Comparison of ENCODE assay signal across 15 cellular contexts in the genomic region with DNA sequence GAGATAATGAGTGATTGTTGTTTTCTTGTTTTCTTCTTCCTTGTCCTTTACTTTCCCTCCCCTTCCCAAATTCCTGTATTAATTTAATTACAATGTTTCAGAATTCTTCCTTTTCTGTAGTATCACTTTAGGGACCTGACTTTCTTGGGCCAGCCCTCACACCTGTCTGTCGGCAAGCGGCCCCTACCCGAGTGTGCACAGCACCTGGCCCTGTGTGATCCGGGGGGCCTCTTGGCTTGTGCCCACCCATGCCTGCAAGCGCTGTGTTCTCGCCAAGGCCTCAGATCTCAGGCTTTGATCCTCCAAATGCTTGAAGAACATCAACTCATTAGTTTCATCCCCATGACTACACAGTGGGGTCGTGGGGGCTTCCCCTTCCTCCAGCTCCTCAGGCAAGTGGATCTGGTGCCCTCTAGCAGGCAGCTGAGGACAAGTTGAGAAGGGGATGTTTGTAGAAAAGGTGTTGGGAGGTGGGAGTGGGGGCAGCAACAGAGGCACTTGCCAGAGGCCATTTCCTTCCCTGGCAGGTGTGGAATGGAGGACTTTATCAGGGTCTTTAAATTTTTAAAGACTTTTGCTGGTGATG. TPM values are rescaled to one million over a fixed set of nuclear protein-coding genes. Genes with fewer than 3 reads are reported as not detected.
DNase-seq lines count a peak whose midpoint lies in the region; ATAC-seq and TF ChIP-seq lines count a peak whose summit lies in the region.
"Had no signal": no experiment of that assay in that cellular context is flagged by ENCODE, and none has a peak within 500 bp of the region (broad histone marks: within the 10 kb centered on the region; RNA-seq: fewer than 3 reads in every experiment).

No MANE protein-coding gene starts in this region.

- no peak overlapping the region for H4K8ac ChIP-seq in H9 (replicated peaks; ENCODE audit: insufficient read length, low read depth, low read length)

- H3K27me3 Mint-ChIP-seq in H9 (ENCODE audit: low read depth) (peaks cover 1% of the 10 kb centered on the region), type B pancreatic cell (peaks cover 3% of the 10 kb centered on the region)
- peaks cover 22% of the 10 kb centered on the region for H3K27me3 Mint-ChIP-seq in stimulated activated memory B cell treated with anti-CD40 and anti-IgM and Interleukin-4, amounts not matched to agents 10 μg/mL and 1 μg/mL and 100 μg/mL, for 72 hours

- no peak overlapping the region for H3K14ac ChIP-seq in H9 (ENCODE audit: insufficient read depth, low read length)

- H3K79me1 ChIP-seq in H9 (ENCODE audit: insufficient read depth, low read depth, low read length, poor library complexity, severe bottlenecking) = no peaks in the 10 kb centered on the region

- no peaks in the 10 kb centered on the region for H3K4me1 ChIP-seq in H9 (ENCODE audit: insufficient read depth, low read length)

- no peak overlapping the region for H3K4me3 ChIP-seq in WERI-Rb-1 (ENCODE audit: low read depth, low read length)
- H3K4me3 ChIP-seq: K562 had no signal

- H3K36me3 Mint-ChIP-seq in H9 (ENCODE audit: insufficient read depth in 1 of 3, low read depth in 3 of 3) (no peaks in the 10 kb centered on the region), type B pancreatic cell (no peaks in the 10 kb centered on the region)
- H3K36me3 Mint-ChIP-seq in stimulated activated memory B cell treated with anti-CD40 and anti-IgM and Interleukin-4, amounts not matched to agents 10 μg/mL and 1 μg/mL and 100 μg/mL, for 72 hours = no peaks in the 10 kb centered on the region
- H3K36me3 Mint-ChIP-seq: CD8-positive, alpha-beta memory T cell had no signal

- H4K5ac ChIP-seq in H9 (ENCODE audit: insufficient read length, low read depth, low read length) = no peak overlapping the region

- no peaks in the 10 kb centered on the region for H4K20me1 ChIP-seq in H9 (ENCODE audit: control insufficient read depth, insufficient read depth, insufficient read length)

- no peak overlapping the region for H3K4me2 ChIP-seq in H9 (ENCODE audit: insufficient read depth, insufficient read length, low read length)

- no peak overlapping the region for H3K18ac ChIP-seq in H9 (ENCODE audit: insufficient read length, low read depth, low read length)

- TF ChIP-seq CTCF in H9 (conservative IDR thresholded peaks at IDR 0.05) (peak; percentile 55), WERI-Rb-1 (IDR thresholded peaks at IDR 0.05; ENCODE audit: low read depth, low read length) (peak; percentile 16; the same call in 1 of the 2 replicates), type B pancreatic cell (conservative IDR thresholded peaks at IDR 0.05) (no peak)

- no peak overlapping the region for H2AK5ac ChIP-seq in H9 (ENCODE audit: insufficient read length, low read length)

- H3K4me3 Mint-ChIP-seq in H9 = no peak overlapping the region; a peak in 1 of 5 replicates
- no peak overlapping the region for H3K4me3 Mint-ChIP-seq in stimulated activated memory B cell treated with anti-CD40 and anti-IgM and Interleukin-4, amounts not matched to agents 10 μg/mL and 1 μg/mL and 100 μg/mL, for 72 hours
- no peak overlapping the region for H3K4me3 Mint-ChIP-seq in type B pancreatic cell
- H3K4me3 Mint-ChIP-seq: CD8-positive, alpha-beta memory T cell had no signal

- H3T11ph ChIP-seq in H9 (ENCODE audit: low read length) = no peak overlapping the region

- H3K27me3 ChIP-seq in H9 (ENCODE audit: insufficient read depth, low read length) (no peaks in the 10 kb centered on the region), WERI-Rb-1 (ENCODE audit: insufficient read depth, low read depth, severe bottlenecking) (no peaks in the 10 kb centered on the region)

- no peak overlapping the region for H2AFZ ChIP-seq in H9 (ENCODE audit: low read length)

- H3K23me2 ChIP-seq in H9 (ENCODE audit: insufficient read length, low read depth, low read length, poor library complexity, severe bottlenecking) = no peaks in the 10 kb centered on the region

- peak; percentile 73 for DNase-seq in H9
- no peak for DNase-seq in WERI-Rb-1
- peak; percentile 49 for DNase-seq in iPS-NIHi11 (ENCODE audit: low spot score)
- no peak for DNase-seq in type B pancreatic cell (ENCODE audit: extremely low spot score, unreplicated experiment)
- DNase-seq in EL = no peak
- DNase-seq: NCI-H1436; NCI-H2081 treated with DMSO at 0.1 percent for 48 hours; NCI-H69; NK-92 treated with Interleukin-12 subunit alpha and Interleukin-12 subunit beta, amount 100 ng/mL, for 24 hours; PC-3 had no signal

- H2BK120ac ChIP-seq in H9 (ENCODE audit: low read depth, low read length, poor library complexity, severe bottlenecking) = no peak overlapping the region

- no peak overlapping the region for H3K56ac ChIP-seq in H9 (ENCODE audit: insufficient read length, low read depth, low read length)

- H2BK12ac ChIP-seq in H9 (ENCODE audit: insufficient read length, low read depth, low read length) = no peak overlapping the region

- H3K27ac ChIP-seq in H9 (ENCODE audit: insufficient read length, low read depth, low read length) (no peak overlapping the region), WERI-Rb-1 (no peak overlapping the region)
- H3K27ac ChIP-seq: HL-60 had no signal

- WGBS in H9 (ENCODE audit: extremely low coverage, insufficient read length, low lambda C conversion rate) = no CpG with 5 or more reads among the region's 7 CpGs

- H3K4me1 Mint-ChIP-seq in H9 (peaks cover 14 to 18% of the 10 kb centered on the region in 2 experiments), type B pancreatic cell (ENCODE audit: unreplicated experiment) (peaks cover 4% of the 10 kb centered on the region)
- no peaks in the 10 kb centered on the region for H3K4me1 Mint-ChIP-seq in stimulated activated memory B cell treated with anti-CD40 and anti-IgM and Interleukin-4, amounts not matched to agents 10 μg/mL and 1 μg/mL and 100 μg/mL, for 72 hours
- H3K4me1 Mint-ChIP-seq: CD8-positive, alpha-beta memory T cell had no signal

- no peak overlapping the region for H3K23ac ChIP-seq in H9 (ENCODE audit: insufficient read length, low read depth, low read length)

- H3K27ac Mint-ChIP-seq in H9 (peak overlapping the region in 1 of 3 experiments; percentile 59; a peak in 2 of 7 replicates), type B pancreatic cell (no peak overlapping the region)
- no peak overlapping the region for H3K27ac Mint-ChIP-seq in stimulated activated memory B cell treated with anti-CD40 and anti-IgM and Interleukin-4, amounts not matched to agents 10 μg/mL and 1 μg/mL and 100 μg/mL, for 72 hours

- H3K9ac ChIP-seq in H9 (ENCODE audit: extremely low read depth, insufficient read length, low read length) = no peak overlapping the region

- H3K4ac ChIP-seq in H9 (ENCODE audit: low read depth, low read length) = no peak overlapping the region

- ATAC-seq in stimulated activated memory B cell treated with anti-CD40 and anti-IgM and Interleukin-4, amounts not matched to agents 10 μg/mL and 1 μg/mL and 100 μg/mL, for 72 hours = peak; percentile 58
- ATAC-seq in HG02759 (IDR thresholded peaks at IDR 0.05; ENCODE audit: unreplicated experiment) = no peak
- ATAC-seq: K562, PC-3 had no signal

- H3K36me3 ChIP-seq in WERI-Rb-1 = no peaks in the 10 kb centered on the region

- H3K9me3 ChIP-seq in H9 (ENCODE audit: control insufficient read depth, low read depth, low read length) (no peaks in the 10 kb centered on the region), WERI-Rb-1 (ENCODE audit: severe bottlenecking) (no peaks in the 10 kb centered on the region)

- no peaks in the 10 kb centered on the region for H3K79me2 ChIP-seq in H9 (ENCODE audit: insufficient read depth, low read length)

- H2BK15ac ChIP-seq in H9 (ENCODE audit: low read depth, low read length) = no peak overlapping the region

- no peak overlapping the region for H2BK20ac ChIP-seq in H9 (ENCODE audit: low read depth, low read length, poor library complexity, severe bottlenecking)

- H3K9me3 Mint-ChIP-seq in H9 (no peaks in the 10 kb centered on the region), type B pancreatic cell (no peaks in the 10 kb centered on the region)
- no peaks in the 10 kb centered on the region for H3K9me3 Mint-ChIP-seq in stimulated activated memory B cell treated with anti-CD40 and anti-IgM and Interleukin-4, amounts not matched to agents 10 μg/mL and 1 μg/mL and 100 μg/mL, for 72 hours
- H3K9me3 Mint-ChIP-seq: CD8-positive, alpha-beta memory T cell had no signal

- H2BK5ac ChIP-seq in H9 (ENCODE audit: insufficient read length, low read length) = no peak overlapping the region

- no peak overlapping the region for H4K91ac ChIP-seq in H9 (ENCODE audit: insufficient read length, low read depth, low read length)

RNA-seq across cellular contexts. Expression of gene CDH3, which starts 15.7 kb away (rescaled TPM):
- 92.9 and 97.2 TPM in 2 replicates for total RNA-seq in H9 (2021)
- total RNA-seq in type B pancreatic cell (ENCODE audit: low replicate concordance) = 35.5 and 53.5 TPM in 2 replicates
- total RNA-seq: CD8-positive, alpha-beta memory T cell had no signal

Comparison
In these comparisons a context has a peak if more than half of its experiments do, and no peak if none do; other contexts are left out.
1. DNase-seq: peak in H9 (single experiment) and iPS-NIHi11 (single experiment); none in WERI-Rb-1 (single experiment), type B pancreatic cell (single experiment) and EL (single experiment).